Comparison of ENCODE assay signal across 15 cellular contexts in genomic region chr14:105926415-105927093, GRCh38.
"Had no signal": no experiment of that assay in that cellular context is flagged by ENCODE, and none has a peak within 500 bp of the region (broad histone marks: within the 10 kb centered on the region; RNA-seq: fewer than 3 reads in every experiment).

No MANE protein-coding gene starts in this region.

- H3K27ac Mint-ChIP-seq: activated CD8-positive, alpha-beta T cell treated with anti-CD3 and anti-CD28 coated beads for 36 hours; activated naive CD4-positive, alpha-beta T cell treated with anti-CD3 and anti-CD28 coated beads, Interleukin-2, amount 50 U/mL, for 72 hours; mesothelial cell of epicardium; neural progenitor cell; type B pancreatic cell had no signal

- H3K27me3 Mint-ChIP-seq: type B pancreatic cell had no signal

- H3K36me3 Mint-ChIP-seq: neural progenitor cell, type B pancreatic cell had no signal

- DNase-seq: activated CD8-positive, alpha-beta memory T cell treated with anti-CD3 and anti-CD28 coated beads, Interleukin-2, amount 50 U/mL, for 4 hours; activated CD8-positive, alpha-beta T cell treated with anti-CD3 and anti-CD28 coated beads for 36 hours; foreskin keratinocyte; retina; SK-N-SH; stimulated activated CD4-positive, alpha-beta T cell treated with anti-CD3 and anti-CD28 coated beads, Interleukin-1b, Interleukin-23, amount 100 ng/mL, for 48 hours; stimulated activated naive CD4-positive, alpha-beta T cell treated with Interleukin-2 at 50 U/mL for 16 hours had no signal

- H3K4me3 Mint-ChIP-seq: activated CD8-positive, alpha-beta T cell treated with anti-CD3 and anti-CD28 coated beads for 36 hours; mesothelial cell of epicardium; neural progenitor cell; type B pancreatic cell had no signal

- H3K9me3 Mint-ChIP-seq: activated CD8-positive, alpha-beta T cell treated with anti-CD3 and anti-CD28 coated beads for 36 hours had no signal

- H3K36me3 ChIP-seq: esophagus muscularis mucosa, neural progenitor cell, pancreas had no signal

- ATAC-seq: activated CD8-positive, alpha-beta T cell treated with anti-CD3 and anti-CD28 coated beads for 36 hours; activated naive CD4-positive, alpha-beta T cell treated with anti-CD3 and anti-CD28 coated beads, Interleukin-2, amount 50 U/mL, for 72 hours; foreskin keratinocyte; left lobe of liver; pancreas had no signal

- H3K4me1 Mint-ChIP-seq: mesothelial cell of epicardium, neural progenitor cell had no signal

- H3K27me3 ChIP-seq: foreskin keratinocyte, neural progenitor cell, pancreas had no signal

- H3K9me3 ChIP-seq: pancreas, SK-N-SH had no signal

- H3K4me1 ChIP-seq: esophagus muscularis mucosa, foreskin keratinocyte, neural progenitor cell, pancreas had no signal

- H3K27ac ChIP-seq: esophagus muscularis mucosa, foreskin keratinocyte, neural progenitor cell, pancreas, VCaP had no signal

- H3K4me3 ChIP-seq: esophagus muscularis mucosa, neural progenitor cell, pancreas had no signal
